1 cellular context compared by ENCODE assay signal in genomic region chr4:101201421-101201820, GRCh38.
A peak's percentile ranks its signal among the peaks of the same experiment; 100 is the strongest.
TF ChIP-seq lines count a peak whose summit lies in the region.

No MANE protein-coding gene starts in this region.

TF ChIP-seq in HCT116, 20 proteins besides CTCF, POLR2A, EP300 and RAD21:
- TF ChIP-seq ZBTB33 (IDR thresholded peaks at IDR 0.05; ENCODE audit: extremely low read depth, insufficient replicate concordance, low read length) (no peak), MAX (IDR thresholded peaks at IDR 0.05) (peak; percentile 30; the same call in 1 of the 2 replicates)
TF ChIP-seq in HCT116: peak in this region for 1.
